Comparison of ENCODE assay signal across 15 cellular contexts in genomic region chr7:102328863-102329262, GRCh38. TPM values are rescaled to one million over a fixed set of nuclear protein-coding genes. Genes with fewer than 3 reads are reported as not detected.
DNase-seq lines count a peak whose midpoint lies in the region; ATAC-seq, FAIRE-seq and TF ChIP-seq lines count a peak whose summit lies in the region.
"Not testable (repeated sequence)": the region's sequence is repeated elsewhere in the genome, so short reads cannot be mapped to it uniquely, and the experiment has no call there.
"Had no signal": no experiment of that assay in that cellular context is flagged by ENCODE, and none has a peak within 500 bp of the region (broad histone marks: within the 10 kb centered on the region; RNA-seq: fewer than 3 reads in every experiment).

No MANE protein-coding gene starts in this region.

- H3K4me1 Mint-ChIP-seq in T-helper 17 cell; activated CD4-positive, alpha-beta T cell treated with anti-CD3 and anti-CD28 coated beads, Interleukin-2, amount 10 ng/mL, durations not matched to agents 7 days and 5 days; activated T-helper 2 cell treated with anti-CD3 and anti-CD28 coated beads, Interferon-gamma antibody, Interleukin-2, Interleukin-4, amounts not matched to agents 10 μg/mL and 5 μg/mL and 100 μg/mL, durations not matched to agents 14 hours and 24 hours and 36 hours (ENCODE audit: low read depth); natural killer cell treated with Interleukin-12 subunit alpha and Interleukin-12 subunit beta and Interleukin-15 and Interleukin-18, amount 100 ng/mL, for 72 hours (ENCODE audit: low read depth in 2 of 2): not testable (repeated sequence)

- H3K4me3 Mint-ChIP-seq in T-helper 17 cell; activated CD4-positive, alpha-beta T cell treated with anti-CD3 and anti-CD28 coated beads, Interleukin-2, amount 10 ng/mL, durations not matched to agents 7 days and 5 days: not testable (repeated sequence)
- H3K4me3 Mint-ChIP-seq in activated T-helper 2 cell treated with anti-CD3 and anti-CD28 coated beads, Interferon-gamma antibody, Interleukin-2, Interleukin-4, amounts not matched to agents 10 μg/mL and 5 μg/mL and 100 μg/mL, durations not matched to agents 14 hours and 24 hours and 36 hours (ENCODE audit: low read depth) = peak overlapping the region; percentile 7
- H3K4me3 Mint-ChIP-seq in natural killer cell treated with Interleukin-12 subunit alpha and Interleukin-12 subunit beta and Interleukin-15 and Interleukin-18, amount 100 ng/mL, for 72 hours = peak overlapping the region; percentile 28

- CTCF ChIA-PET in activated CD4-positive, alpha-beta T cell treated with anti-CD3 and anti-CD28 coated beads, Interleukin-2, amount 10 ng/mL, durations not matched to agents 7 days and 5 days (lab: Charles Lee) = interaction anchor here (0.6 kb wide), 1 partner anchor 175 kb away, joined by 3 read pairs; no protein-coding TSS in a partner anchor

- H3K9me3 Mint-ChIP-seq in activated CD4-positive, alpha-beta T cell treated with anti-CD3 and anti-CD28 coated beads, Interleukin-2, amount 10 ng/mL, durations not matched to agents 7 days and 5 days; activated T-helper 2 cell treated with anti-CD3 and anti-CD28 coated beads, Interferon-gamma antibody, Interleukin-2, Interleukin-4, amounts not matched to agents 10 μg/mL and 5 μg/mL and 100 μg/mL, durations not matched to agents 14 hours and 24 hours and 36 hours; natural killer cell treated with Interleukin-12 subunit alpha and Interleukin-12 subunit beta and Interleukin-15 and Interleukin-18, amount 100 ng/mL, for 72 hours: not testable (repeated sequence)

- peak; percentile 61 for FAIRE-seq in urothelium cell line (lab: Jason Lieb, UNC)

- POLR2A ChIA-PET in activated CD4-positive, alpha-beta T cell treated with anti-CD3 and anti-CD28 coated beads, Interleukin-2, amount 10 ng/mL, durations not matched to agents 7 days and 5 days (lab: Charles Lee) = not testable (repeated sequence)

- H3K27ac Mint-ChIP-seq in T-helper 17 cell = peak overlapping the region; percentile 43
- H3K27ac Mint-ChIP-seq in activated CD4-positive, alpha-beta T cell treated with anti-CD3 and anti-CD28 coated beads, Interleukin-2, amount 10 ng/mL, durations not matched to agents 7 days and 5 days = peak overlapping the region; percentile 81
- H3K27ac Mint-ChIP-seq in activated T-helper 2 cell treated with anti-CD3 and anti-CD28 coated beads, Interferon-gamma antibody, Interleukin-2, Interleukin-4, amounts not matched to agents 10 μg/mL and 5 μg/mL and 100 μg/mL, durations not matched to agents 14 hours and 24 hours and 36 hours = not testable (repeated sequence)
- H3K27ac Mint-ChIP-seq in natural killer cell treated with Interleukin-12 subunit alpha and Interleukin-12 subunit beta and Interleukin-15 and Interleukin-18, amount 100 ng/mL, for 72 hours = peak overlapping the region in 1 of 2 donors; percentile 36

- H3K4me3 ChIP-seq in BLaER1 = not testable (repeated sequence)
- peak overlapping the region; percentile 92 for H3K4me3 ChIP-seq in DOHH2 (ENCODE audit: low read length)

- H3K4me1 ChIP-seq in BLaER1 = peaks cover 36% of the 10 kb centered on the region
- H3K4me1 ChIP-seq in DOHH2 (ENCODE audit: control insufficient read depth, low read length) = peaks cover 76% of the 10 kb centered on the region

- H4K20me1 ChIP-seq in BLaER1 = not testable (repeated sequence)
- peaks cover 10% of the 10 kb centered on the region; the same call in 1 of the 2 replicates for H4K20me1 ChIP-seq in DOHH2 (ENCODE audit: control insufficient read depth, insufficient read depth, low read depth, low read length)

- not testable (repeated sequence) for H3K9me2 ChIP-seq in DOHH2 (replicated peaks; ENCODE audit: control insufficient read depth, low read length)

- peak; percentile 42 for ATAC-seq in SK-N-SH treated with all-trans-retinoic acid at 6 μM for 48 hours
- not testable (repeated sequence) for ATAC-seq in T-helper 17 cell; natural killer cell treated with Interleukin-12 subunit alpha and Interleukin-12 subunit beta and Interleukin-15 and Interleukin-18, amount 100 ng/mL, for 72 hours

- H3K9ac ChIP-seq in BLaER1 = not testable (repeated sequence)

- H3F3A ChIP-seq in DOHH2 (ENCODE audit: control insufficient read depth, insufficient read depth) = peaks cover 51% of the 10 kb centered on the region

- not testable (repeated sequence) for TF ChIP-seq CTCF in DOHH2 (IDR thresholded peaks at IDR 0.05; ENCODE audit: low read depth, low read length, poor library complexity, severe bottlenecking)

- not testable (repeated sequence) for H3K9me3 ChIP-seq in BLaER1; DOHH2 (ENCODE audit: control insufficient read depth, insufficient read depth, low read length); T-helper 17 cell (ENCODE audit: control insufficient read depth, low read length, poor library complexity, severe bottlenecking)

- peaks cover 97% of the 10 kb centered on the region for H3K79me2 ChIP-seq in DOHH2 (ENCODE audit: control insufficient read depth, low read length)

- intact Hi-C loops in activated T-helper 2 cell treated with anti-CD3 and anti-CD28 coated beads, Interferon-gamma antibody, Interleukin-2, Interleukin-4, amounts not matched to agents 10 μg/mL and 5 μg/mL and 100 μg/mL, durations not matched to agents 14 hours and 24 hours and 36 hours (cut with micrococcal nuclease) = not testable (repeated sequence)

- H3K36me3 ChIP-seq in BLaER1 = not testable (repeated sequence)
- H3K36me3 ChIP-seq in DOHH2 (ENCODE audit: control insufficient read depth, low read length) = peaks cover 46% of the 10 kb centered on the region

- peaks cover 29% of the 10 kb centered on the region for H3K27me3 Mint-ChIP-seq in T-helper 17 cell
- peaks cover 15% of the 10 kb centered on the region for H3K27me3 Mint-ChIP-seq in activated CD4-positive, alpha-beta T cell treated with anti-CD3 and anti-CD28 coated beads, Interleukin-2, amount 10 ng/mL, durations not matched to agents 7 days and 5 days
- not testable (repeated sequence) for H3K27me3 Mint-ChIP-seq in activated T-helper 2 cell treated with anti-CD3 and anti-CD28 coated beads, Interferon-gamma antibody, Interleukin-2, Interleukin-4, amounts not matched to agents 10 μg/mL and 5 μg/mL and 100 μg/mL, durations not matched to agents 14 hours and 24 hours and 36 hours (ENCODE audit: low read depth)
- peaks cover 6 to 19% of the 10 kb centered on the region in 2 donors for H3K27me3 Mint-ChIP-seq in natural killer cell treated with Interleukin-12 subunit alpha and Interleukin-12 subunit beta and Interleukin-15 and Interleukin-18, amount 100 ng/mL, for 72 hours

- H3K4me2 ChIP-seq in BLaER1 (peak overlapping the region; percentile 8; the same call in 1 of the 2 replicates), DOHH2 (ENCODE audit: low read length) (peak overlapping the region; percentile 83)

- not testable (repeated sequence) for H3K36me3 Mint-ChIP-seq in T-helper 17 cell (ENCODE audit: low read depth); activated CD4-positive, alpha-beta T cell treated with anti-CD3 and anti-CD28 coated beads, Interleukin-2, amount 10 ng/mL, durations not matched to agents 7 days and 5 days (ENCODE audit: low read depth); activated T-helper 2 cell treated with anti-CD3 and anti-CD28 coated beads, Interferon-gamma antibody, Interleukin-2, Interleukin-4, amounts not matched to agents 10 μg/mL and 5 μg/mL and 100 μg/mL, durations not matched to agents 14 hours and 24 hours and 36 hours (ENCODE audit: low read depth); natural killer cell treated with Interleukin-12 subunit alpha and Interleukin-12 subunit beta and Interleukin-15 and Interleukin-18, amount 100 ng/mL, for 72 hours

- not testable (repeated sequence) for H3K27me3 ChIP-seq in BLaER1; DOHH2 (ENCODE audit: control insufficient read depth, low read length)

- H3K27ac ChIP-seq in BLaER1 = not testable (repeated sequence)
- peak overlapping the region; percentile 93 for H3K27ac ChIP-seq in DOHH2 (ENCODE audit: low read depth, low read length)

- DNase-seq in T-helper 17 cell; activated CD4-positive, alpha-beta T cell treated with anti-CD3 and anti-CD28 coated beads, Interleukin-2, amount 10 ng/mL, durations not matched to agents 7 days and 5 days; activated T-helper 2 cell treated with anti-CD3 and anti-CD28 coated beads, Interferon-gamma antibody, Interleukin-2, Interleukin-4, amounts not matched to agents 10 μg/mL and 5 μg/mL and 100 μg/mL, durations not matched to agents 14 hours and 24 hours and 36 hours (ENCODE audit: low spot score); natural killer cell treated with Interleukin-12 subunit alpha and Interleukin-12 subunit beta and Interleukin-15 and Interleukin-18, amount 100 ng/mL, for 72 hours (ENCODE audit: low spot score); urothelium cell line (ENCODE audit: low spot score): not testable (repeated sequence)

RNA-seq across cellular contexts. Expression of gene SPDYE6, which starts 27.4 kb away (rescaled TPM):
- total RNA-seq in T-helper 17 cell = not detected
- total RNA-seq in activated CD4-positive, alpha-beta T cell treated with anti-CD3 and anti-CD28 coated beads, Interleukin-2, amount 10 ng/mL, durations not matched to agents 7 days and 5 days = not detected
- not detected in 2 replicates for total RNA-seq in activated T-helper 2 cell treated with anti-CD3 and anti-CD28 coated beads, Interferon-gamma antibody, Interleukin-2, Interleukin-4, amounts not matched to agents 10 μg/mL and 5 μg/mL and 100 μg/mL, durations not matched to agents 14 hours and 24 hours and 36 hours
- not detected for total RNA-seq in natural killer cell treated with Interleukin-12 subunit alpha and Interleukin-12 subunit beta and Interleukin-15 and Interleukin-18, amount 100 ng/mL, for 72 hours
- total RNA-seq: B cell; Caco-2; CD8-positive, alpha-beta T cell; GM12878; GM23248; H1; H7 had no signal

RNA-seq across cellular contexts. Expression of gene SH2B2, which starts 42.2 kb away (rescaled TPM):
- total RNA-seq in T-helper 17 cell = 1 to 10 TPM; 2.0 to 2.1 TPM
- total RNA-seq in activated CD4-positive, alpha-beta T cell treated with anti-CD3 and anti-CD28 coated beads, Interleukin-2, amount 10 ng/mL, durations not matched to agents 7 days and 5 days = under 1 TPM; 0.12 to 0.50 TPM
- total RNA-seq in activated T-helper 2 cell treated with anti-CD3 and anti-CD28 coated beads, Interferon-gamma antibody, Interleukin-2, Interleukin-4, amounts not matched to agents 10 μg/mL and 5 μg/mL and 100 μg/mL, durations not matched to agents 14 hours and 24 hours and 36 hours = 1.8 and 1.9 TPM in 2 replicates
- 1 to 10 TPM; 2.4 to 4.9 TPM for total RNA-seq in natural killer cell treated with Interleukin-12 subunit alpha and Interleukin-12 subunit beta and Interleukin-15 and Interleukin-18, amount 100 ng/mL, for 72 hours
